Comparison of ENCODE assay signal across 13 cellular contexts in the genomic region with DNA sequence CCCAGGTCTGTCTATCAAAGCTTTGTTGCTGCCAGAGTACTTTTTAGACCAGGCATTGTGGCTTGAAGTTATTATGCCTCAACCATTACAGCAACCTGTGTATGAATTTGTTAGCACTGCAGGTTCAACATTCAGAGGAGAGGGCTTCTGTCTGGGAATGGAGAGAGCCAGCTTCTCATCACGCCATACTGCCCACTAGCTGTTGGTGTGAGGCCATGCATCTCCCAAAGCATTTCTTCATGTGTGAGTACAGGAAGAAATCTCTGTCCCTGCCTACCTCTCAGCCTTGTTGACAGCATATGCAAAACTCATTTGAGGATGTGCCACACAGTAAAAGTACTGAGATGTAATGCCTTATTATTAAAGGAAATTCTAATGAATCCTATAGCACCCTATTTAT.
DNase-seq lines count a peak whose midpoint lies in the region; ATAC-seq, FAIRE-seq and TF ChIP-seq lines count a peak whose summit lies in the region.
"Had no signal": no experiment of that assay in that cellular context is flagged by ENCODE, and none has a peak within 500 bp of the region (broad histone marks: within the 10 kb centered on the region; RNA-seq: fewer than 3 reads in every experiment).

No MANE protein-coding gene starts in this region.

- no peak for ATAC-seq in GM19035 (IDR thresholded peaks at IDR 0.05; ENCODE audit: unreplicated experiment)
- ATAC-seq in GM19463 (IDR thresholded peaks at IDR 0.05; ENCODE audit: unreplicated experiment): no peak
- no peak for ATAC-seq in HG02970 (IDR thresholded peaks at IDR 0.05; ENCODE audit: low FRiP score, unreplicated experiment)

- DNase-seq in AG09319 (ENCODE audit: extremely low read depth, low read depth): no peak
- DNase-seq in SHP77 treated with DMSO at 0.1 percent for 48 hours (lab: John Stamatoyannopoulos, UW): peak; percentile 4
- peak; percentile 47 for DNase-seq in iPS-NIHi11 (ENCODE audit: low spot score)
- no peak for DNase-seq in urothelium cell line (ENCODE audit: low spot score)
- DNase-seq: activated B cell treated with CpG ODN at 0.5 μM for 24 hours; activated gamma-delta T cell; DMS153; stimulated activated CD4-positive, alpha-beta T cell treated with anti-CD3 and anti-CD28 coated beads, Interleukin-4, amount 100 ng/mL, for 4 hours; transverse colon had no signal

- TF ChIP-seq CTCF in AG09319 (IDR thresholded peaks at IDR 0.05; ENCODE audit: low read depth, low read length) (peak; percentile 13), GM12874 (IDR thresholded peaks at IDR 0.05; ENCODE audit: insufficient read depth, low read depth, low read length) (peak; percentile 34; the same call in 1 of the 2 replicates)

- no peak for FAIRE-seq in urothelium cell line (lab: Jason Lieb, UNC)

Comparison
In these comparisons a context has a peak if more than half of its experiments do, and no peak if none do; other contexts are left out.
1. DNase-seq: peak in SHP77 treated with DMSO at 0.1 percent for 48 hours (single experiment) and iPS-NIHi11 (single experiment); none in AG09319 (single experiment) and urothelium cell line (single experiment).